In genomic region chr18:61336766-61337165, GRCh38 we compare ENCODE assay signal across 22 cellular contexts. TPM values are rescaled to one million over a fixed set of nuclear protein-coding genes. Genes with fewer than 3 reads are reported as not detected.
"Had no signal": no experiment of that assay in that cellular context is flagged by ENCODE, and none has a peak within 500 bp of the region (broad histone marks: within the 10 kb centered on the region; RNA-seq: fewer than 3 reads in every experiment).

No MANE protein-coding gene starts in this region.

- H3K4me3 Mint-ChIP-seq: activated B cell treated with CpG ODN at 0.5 μM for 24 hours; activated CD8-positive, alpha-beta T cell treated with anti-CD3 and anti-CD28 coated beads for 36 hours; activated T-cell treated with anti-CD3 and anti-CD28 coated beads, Interleukin-2, amount 50 U/mL, for 4 hours; immature natural killer cell; naive thymus-derived CD8-positive, alpha-beta T cell; stimulated activated naive B cell treated with anti-CD40 and anti-IgM and Interleukin-4, amounts not matched to agents 10 μg/mL and 1 μg/mL and 100 μg/mL, for 72 hours; T-helper 2 cell treated with Interferon-gamma antibody and Interleukin-4, amounts not matched to agents 5 μg/mL and 100 μg/mL, for 36 hours had no signal

- DNase-seq: activated B cell treated with CpG ODN at 0.5 μM for 24 hours; activated CD4-positive, alpha-beta T cell treated with anti-CD3 and anti-CD28 coated beads for 48 hours; activated CD8-positive, alpha-beta T cell treated with anti-CD3 and anti-CD28 coated beads for 36 hours; activated effector memory CD4-positive, alpha-beta T cell treated with anti-CD3 and anti-CD28 coated beads, Interleukin-2, amount 50 U/mL, for 16 hours; activated T-cell treated with anti-CD3 and anti-CD28 coated beads, Interleukin-2, amount 50 U/mL, for 4 hours; amniotic stem cell; immature natural killer cell; mammary epithelial cell; naive thymus-derived CD8-positive, alpha-beta T cell; right cardiac atrium; stimulated activated CD4-positive, alpha-beta T cell treated with anti-CD3 and anti-CD28 coated beads, Interleukin-15, amount 100 ng/mL, for 24 hours; stimulated activated CD4-positive, alpha-beta T cell treated with anti-CD3 and anti-CD28 coated beads, Interleukin-4, amount 100 ng/mL, for 1 hour; stimulated activated naive B cell treated with anti-CD40 and anti-IgM and Interleukin-4, amounts not matched to agents 10 μg/mL and 1 μg/mL and 100 μg/mL, for 72 hours had no signal

- H3K4me1 Mint-ChIP-seq: naive thymus-derived CD8-positive, alpha-beta T cell had no signal

- H3K36me3 ChIP-seq: neutrophil had no signal

- H3K27ac Mint-ChIP-seq: activated B cell treated with CpG ODN at 0.5 μM for 24 hours; activated CD8-positive, alpha-beta T cell treated with anti-CD3 and anti-CD28 coated beads for 36 hours; activated naive CD4-positive, alpha-beta T cell treated with anti-CD3 and anti-CD28 coated beads, Interleukin-2, amount 50 U/mL, for 72 hours; immature natural killer cell; naive thymus-derived CD8-positive, alpha-beta T cell; progenitor cell of endocrine pancreas; stimulated activated naive B cell treated with anti-CD40 and anti-IgM and Interleukin-4, amounts not matched to agents 10 μg/mL and 1 μg/mL and 100 μg/mL, for 72 hours; T-helper 2 cell treated with Interferon-gamma antibody and Interleukin-4, amounts not matched to agents 5 μg/mL and 100 μg/mL, for 36 hours; type B pancreatic cell had no signal

- H3K27ac ChIP-seq: neutrophil, skin epidermis had no signal

- H3K9me3 ChIP-seq: neutrophil had no signal

- H3K9me3 Mint-ChIP-seq: activated B cell treated with CpG ODN at 0.5 μM for 24 hours; activated CD8-positive, alpha-beta T cell treated with anti-CD3 and anti-CD28 coated beads for 36 hours; activated naive CD4-positive, alpha-beta T cell treated with anti-CD3 and anti-CD28 coated beads, Interleukin-2, amount 50 U/mL, for 72 hours; activated T-cell treated with anti-CD3 and anti-CD28 coated beads, Interleukin-2, amount 50 U/mL, for 4 hours; T-helper 2 cell treated with Interferon-gamma antibody and Interleukin-4, amounts not matched to agents 5 μg/mL and 100 μg/mL, for 36 hours; type B pancreatic cell had no signal

- H3K36me3 Mint-ChIP-seq: type B pancreatic cell had no signal

- ATAC-seq: activated CD8-positive, alpha-beta T cell treated with anti-CD3 and anti-CD28 coated beads for 36 hours; activated naive CD4-positive, alpha-beta T cell treated with anti-CD3 and anti-CD28 coated beads, Interleukin-2, amount 50 U/mL, for 72 hours; activated T-cell treated with anti-CD3 and anti-CD28 coated beads, Interleukin-2, amount 50 U/mL, for 4 hours; naive thymus-derived CD8-positive, alpha-beta T cell; right cardiac atrium; stimulated activated naive B cell treated with anti-CD40 and anti-IgM and Interleukin-4, amounts not matched to agents 10 μg/mL and 1 μg/mL and 100 μg/mL, for 72 hours had no signal

- H3K4me3 ChIP-seq: skin epidermis had no signal

RNA-seq across cellular contexts. Expression of gene CDH20, which starts 3.5 kb away (rescaled TPM):
- total RNA-seq: activated CD8-positive, alpha-beta T cell treated with anti-CD3 and anti-CD28 coated beads for 36 hours; chondrocyte; glomerular endothelial cell; mammary epithelial cell; mucosa of gallbladder had no signal
